15 cellular contexts compared by ENCODE assay signal in genomic region chr21:42195378-42196031, GRCh38. TPM values are rescaled to one million over a fixed set of nuclear protein-coding genes. Genes with fewer than 3 reads are reported as not detected.
DNase-seq lines count a peak whose midpoint lies in the region; ATAC-seq and TF ChIP-seq lines count a peak whose summit lies in the region.
"Had no signal": no experiment of that assay in that cellular context is flagged by ENCODE, and none has a peak within 500 bp of the region (broad histone marks: within the 10 kb centered on the region; RNA-seq: fewer than 3 reads in every experiment).

No MANE protein-coding gene starts in this region.

- CTCF ChIA-PET in AG04450 (lab: Charles Lee), result no interaction called here
- CTCF ChIA-PET in HCT116 (lab: Charles Lee), result no interaction called here
- CTCF ChIA-PET in SK-N-SH (lab: Yijun Ruan, JAX), result no interaction called here

- intact Hi-C loops in HCT116 (cut with micrococcal nuclease), result no loop called here
- intact Hi-C loops in left ventricle myocardium inferior (cut with micrococcal nuclease), result no loop called here

- H3K9ac ChIP-seq in HCT116 (ENCODE audit: low read length) (no peak overlapping the region), SK-N-SH (no peak overlapping the region)

- H3K4me2 ChIP-seq in HCT116 (ENCODE audit: low read length) (no peak overlapping the region), SK-N-SH (no peak overlapping the region)

- H4K20me1 ChIP-seq in HCT116 (ENCODE audit: insufficient read depth) (no peaks in the 10 kb centered on the region), SK-N-SH (ENCODE audit: insufficient read depth) (no peaks in the 10 kb centered on the region)

- H3K9me3 ChIP-seq in AG04450 (ENCODE audit: control insufficient read depth, insufficient read depth, low read length) (no peaks in the 10 kb centered on the region), HCT116 (ENCODE audit: control insufficient read depth in 1 of 2, insufficient read depth in 1 of 2, low read depth in 1 of 2, low read length in 2 of 2) (no peaks in the 10 kb centered on the region), left ventricle myocardium inferior (replicated peaks) (no peaks in the 10 kb centered on the region), SK-N-SH (no peaks in the 10 kb centered on the region)
- H3K9me3 ChIP-seq: ascending aorta, BE2C, Peyer's patch, spleen had no signal

- H3K4me1 ChIP-seq in HCT116 (ENCODE audit: control insufficient read depth in 1 of 2, insufficient read depth in 2 of 2, low read length in 2 of 2), result peaks cover 7 to 9% of the 10 kb centered on the region in 2 experiments; a peak in 3 of 4 replicates
- peaks cover 9% of the 10 kb centered on the region for H3K4me1 ChIP-seq in left ventricle myocardium inferior
- H3K4me1 ChIP-seq in SK-N-SH (ENCODE audit: control insufficient read depth in 1 of 2, insufficient read depth in 2 of 2, low read depth in 1 of 2, low read length in 1 of 2), result peaks cover 0 to 8% of the 10 kb centered on the region in 2 experiments; a peak in 2 of 4 replicates
- H3K4me1 ChIP-seq: ascending aorta had no signal

- H3K27me3 Mint-ChIP-seq in endothelial cell (ENCODE audit: unreplicated experiment), result peaks cover 8% of the 10 kb centered on the region

- no peaks in the 10 kb centered on the region for H3K9me3 Mint-ChIP-seq in endothelial cell (ENCODE audit: unreplicated experiment)
- H3K9me3 Mint-ChIP-seq: activated T-cell treated with anti-CD3 and anti-CD28 coated beads, Interleukin-2, amount 50 U/mL, for 4 hours had no signal

- ATAC-seq in HCT116 (no peak), HG03460 (IDR thresholded peaks at IDR 0.05; ENCODE audit: unreplicated experiment) (no peak)
- ATAC-seq: activated T-cell treated with anti-CD3 and anti-CD28 coated beads, Interleukin-2, amount 50 U/mL, for 4 hours had no signal

- no peaks in the 10 kb centered on the region for H3K9me2 ChIP-seq in HCT116 (ENCODE audit: insufficient read depth)
- H3K9me2 ChIP-seq in SK-N-SH, result no peaks in the 10 kb centered on the region

- H3K79me2 ChIP-seq in HCT116 (ENCODE audit: insufficient read depth, low read length), result no peaks in the 10 kb centered on the region
- H3K79me2 ChIP-seq in SK-N-SH (ENCODE audit: insufficient read depth), result no peaks in the 10 kb centered on the region

- no peak overlapping the region for H3K4me3 Mint-ChIP-seq in endothelial cell (ENCODE audit: unreplicated experiment)
- H3K4me3 Mint-ChIP-seq: activated T-cell treated with anti-CD3 and anti-CD28 coated beads, Interleukin-2, amount 50 U/mL, for 4 hours had no signal

- TF ChIP-seq CTCF in AG04450 (IDR thresholded peaks at IDR 0.05; ENCODE audit: low read depth, low read length) (no peak), HCT116 (IDR thresholded peaks at IDR 0.05 in 2 of 3, conservative IDR thresholded peaks at IDR 0.05 in 1 of 3; ENCODE audit: borderline replicate concordance in 1 of 3, insufficient read depth in 1 of 3, low read depth in 2 of 3, low read length in 2 of 3) (no peak), left ventricle myocardium inferior (IDR thresholded peaks at IDR 0.05; ENCODE audit: borderline replicate concordance) (no peak), SK-N-SH (IDR thresholded peaks at IDR 0.05) (no peak), endothelial cell (IDR thresholded peaks at IDR 0.05; ENCODE audit: unreplicated experiment) (no peak)

- TF ChIP-seq RAD21 in HCT116 (IDR thresholded peaks at IDR 0.05; ENCODE audit: low read depth), result no peak
- no peak for TF ChIP-seq RAD21 in SK-N-SH (IDR thresholded peaks at IDR 0.05; ENCODE audit: low read length)

- POLR2A ChIA-PET in AG04450 (lab: Yijun Ruan, JAX) (no interaction called here), HCT116 (lab: Charles Lee) (no interaction called here), SK-N-SH (lab: Yijun Ruan, JAX) (no interaction called here)

- no peak for TF ChIP-seq POLR2A in HCT116 (IDR thresholded peaks at IDR 0.05; ENCODE audit: borderline replicate concordance, extremely low read depth, insufficient read depth, insufficient read length)

- no peak overlapping the region for H2AFZ ChIP-seq in HCT116 (ENCODE audit: low read depth, low read length, poor library complexity, severe bottlenecking)
- no peak overlapping the region for H2AFZ ChIP-seq in SK-N-SH (ENCODE audit: low read depth)

- H3F3A ChIP-seq in SK-N-SH (replicated peaks; ENCODE audit: insufficient read depth), result no peaks in the 10 kb centered on the region

- TF ChIP-seq EP300 in SK-N-SH (IDR thresholded peaks at IDR 0.05; ENCODE audit: borderline replicate concordance in 1 of 2, low read depth in 1 of 2, low read length in 1 of 2), result no peak

- H3K27me3 ChIP-seq in AG04450 (ENCODE audit: control insufficient read depth, insufficient read depth, low read length) (peaks cover 3% of the 10 kb centered on the region), HCT116 (ENCODE audit: insufficient read depth, low read length) (no peaks in the 10 kb centered on the region), left ventricle myocardium inferior (ENCODE audit: low read depth) (no peaks in the 10 kb centered on the region), SK-N-SH (ENCODE audit: insufficient read depth) (no peaks in the 10 kb centered on the region)
- H3K27me3 ChIP-seq: ascending aorta, BE2C, Peyer's patch had no signal

- no peak overlapping the region for H3K27ac Mint-ChIP-seq in endothelial cell (ENCODE audit: unreplicated experiment)

- DNase-seq in AG04450 (ENCODE audit: low read depth, low spot score), result peak; percentile 10
- DNase-seq in HCT116 (ENCODE audit: low read depth, low spot score), result no peak
- DNase-seq in UCSD-AML1 (lab: John Stamatoyannopoulos, UW; ENCODE audit: unreplicated experiment), result peak; percentile 46
- DNase-seq in left ventricle myocardium inferior, result peak; percentile 29
- DNase-seq in SK-N-SH, result no peak
- DNase-seq in effector CD8-positive, alpha-beta T cell (lab: John Stamatoyannopoulos, UW), result no peak
- no peak for DNase-seq in endothelial cell (ENCODE audit: low spot score)
- DNase-seq: activated T-cell treated with anti-CD3 and anti-CD28 coated beads, Interleukin-2, amount 50 U/mL, for 4 hours; BE2C; NCI-H2171 treated with DMSO at 0.1 percent for 48 hours; spleen had no signal

- H3K27ac ChIP-seq in AG04450 (ENCODE audit: low read depth, low read length) (no peak overlapping the region), HCT116 (ENCODE audit: low read depth, low read length) (no peak overlapping the region), left ventricle myocardium inferior (replicated peaks) (no peak overlapping the region), SK-N-SH (ENCODE audit: low read depth in 2 of 2, low read length in 1 of 2) (no peak overlapping the region)
- H3K27ac ChIP-seq: ascending aorta, Peyer's patch, VCaP had no signal

- no TSS peak for BruUV-seq in HCT116 (replicated peaks; lab: Mats Ljungman, UMichigan)

- H3K36me3 ChIP-seq in HCT116 (ENCODE audit: control insufficient read depth in 1 of 2, insufficient read depth in 2 of 2, low read length in 2 of 2) (no peaks in the 10 kb centered on the region), left ventricle myocardium inferior (no peaks in the 10 kb centered on the region), SK-N-SH (replicated peaks in 1 of 2; ENCODE audit: control insufficient read depth in 1 of 2, insufficient read depth in 2 of 2, low read length in 1 of 2) (no peaks in the 10 kb centered on the region)
- H3K36me3 ChIP-seq: ascending aorta, BE2C, Peyer's patch, spleen had no signal

- RAD21 ChIA-PET in HCT116 (lab: Charles Lee; ENCODE audit: low non-redundant PET in 1 of 2, low total read pairs in 2 of 2, uncharacterized antibody in 2 of 2, unreplicated experiment in 2 of 2), result no interaction called here

- WGBS in SK-N-SH (ENCODE audit: low lambda C conversion rate), result 33% methylated on average over 6 of the region's 6 CpGs

- H3K36me3 Mint-ChIP-seq in endothelial cell (ENCODE audit: low read depth, unreplicated experiment), result no peaks in the 10 kb centered on the region

- peaks cover 9% of the 10 kb centered on the region for H3K4me1 Mint-ChIP-seq in endothelial cell (ENCODE audit: unreplicated experiment)

- H3K4me3 ChIP-seq in AG04450 (ENCODE audit: low read depth, low read length) (no peak overlapping the region), HCT116 (replicated peaks in 1 of 2; ENCODE audit: low read depth in 1 of 2, low read length in 2 of 2) (no peak overlapping the region), left ventricle myocardium inferior (no peak overlapping the region), SK-N-SH (ENCODE audit: low read depth in 2 of 2, low read length in 1 of 2) (no peak overlapping the region)
- H3K4me3 ChIP-seq: ascending aorta, Peyer's patch, spleen had no signal

TF ChIP-seq in SK-N-SH, 30 proteins besides CTCF, POLR2A, EP300 and RAD21 (continues in another document):
- TF ChIP-seq TEAD4 (IDR thresholded peaks at IDR 0.05; ENCODE audit: borderline replicate concordance, insufficient read depth), result no peak
- TF ChIP-seq, protein P1, sequence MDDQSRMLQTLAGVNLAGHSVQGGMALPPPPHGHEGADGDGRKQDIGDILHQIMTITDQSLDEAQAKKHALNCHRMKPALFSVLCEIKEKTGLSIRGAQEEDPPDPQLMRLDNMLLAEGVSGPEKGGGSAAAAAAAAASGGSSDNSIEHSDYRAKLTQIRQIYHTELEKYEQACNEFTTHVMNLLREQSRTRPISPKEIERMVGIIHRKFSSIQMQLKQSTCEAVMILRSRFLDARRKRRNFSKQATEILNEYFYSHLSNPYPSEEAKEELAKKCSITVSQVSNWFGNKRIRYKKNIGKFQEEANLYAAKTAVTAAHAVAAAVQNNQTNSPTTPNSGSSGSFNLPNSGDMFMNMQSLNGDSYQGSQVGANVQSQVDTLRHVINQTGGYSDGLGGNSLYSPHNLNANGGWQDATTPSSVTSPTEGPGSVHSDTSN (IDR thresholded peaks at IDR 0.05), result no peak
- TF ChIP-seq, protein P2, sequence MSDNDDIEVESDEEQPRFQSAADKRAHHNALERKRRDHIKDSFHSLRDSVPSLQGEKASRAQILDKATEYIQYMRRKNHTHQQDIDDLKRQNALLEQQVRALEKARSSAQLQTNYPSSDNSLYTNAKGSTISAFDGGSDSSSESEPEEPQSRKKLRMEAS (IDR thresholded peaks at IDR 0.05; ENCODE audit: low read depth), result no peak

RNA-seq across cellular contexts. Expression of gene ABCG1, which starts 23.4 kb away (rescaled TPM):
- polyA plus RNA-seq in AG04450 (2011; rRNA removed) (0.67 and 0.71 TPM in 2 replicates), SK-N-SH (2012; rRNA removed) (0.07 and 0.11 TPM in 2 replicates)
- 0.55 and 0.96 TPM in 2 replicates for polyA minus RNA-seq in AG04450 (2011; rRNA and poly(A)+ RNA removed)
- total RNA-seq in HCT116 (2021; ENCODE audit: unreplicated experiment) (1.6 TPM), left ventricle myocardium inferior (8.7 TPM), endothelial cell (ENCODE audit: unreplicated experiment) (48.9 TPM)
- polyA plus RNA-seq in HCT116 (2012), result 2.3 and 2.8 TPM in 2 replicates
- polyA plus RNA-seq in SK-N-SH (2012; cell fraction: cytosol; rRNA removed), result 0.06 and 0.13 TPM in 2 replicates
- polyA plus RNA-seq in SK-N-SH (2012; cell fraction: nucleus; rRNA removed), result 0.14 and 0.18 TPM in 2 replicates

Comparison
In these comparisons a context has a peak if more than half of its experiments do, and no peak if none do; other contexts are left out.
1. DNase-seq: peak in AG04450 (single experiment), UCSD-AML1 (single experiment) and left ventricle myocardium inferior (single experiment); none in HCT116 (single experiment), SK-N-SH (single experiment), effector CD8-positive, alpha-beta T cell (single experiment) and endothelial cell (single experiment).